16 cellular contexts compared by ENCODE assay signal in the genomic region with DNA sequence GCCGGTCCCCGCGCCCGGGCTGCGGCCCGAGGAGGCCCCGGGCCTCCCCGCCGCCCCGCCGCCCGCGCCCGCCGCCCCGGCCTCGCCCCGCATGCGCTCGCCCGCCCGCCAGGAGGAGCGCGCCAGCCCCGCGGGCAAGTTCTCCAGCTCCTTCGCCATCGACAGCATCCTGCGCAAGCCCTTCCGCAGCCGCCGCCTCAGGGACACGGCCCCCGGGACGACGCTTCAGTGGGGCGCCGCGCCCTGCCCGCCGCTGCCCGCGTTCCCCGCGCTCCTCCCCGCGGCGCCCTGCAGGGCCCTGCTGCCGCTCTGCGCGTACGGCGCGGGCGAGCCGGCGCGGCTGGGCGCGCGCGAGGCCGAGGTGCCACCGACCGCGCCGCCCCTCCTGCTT. TPM values are rescaled to one million over a fixed set of nuclear protein-coding genes. Genes with fewer than 3 reads are reported as not detected.
DNase-seq lines count a peak whose midpoint lies in the region; ATAC-seq, FAIRE-seq and TF ChIP-seq lines count a peak whose summit lies in the region.
"Had no signal": no experiment of that assay in that cellular context is flagged by ENCODE, and none has a peak within 500 bp of the region (broad histone marks: within the 10 kb centered on the region; RNA-seq: fewer than 3 reads in every experiment).

No MANE protein-coding gene starts in this region.

- BruUV-seq in HepG2 (replicated peaks; lab: Mats Ljungman, UMichigan): no TSS peak

- in situ Hi-C loops in HepG2 (cut with HindIII; ENCODE audit: extremely low pct_ligation_motif_present, low pct_unique_long_range_greater_than_20kb): loop anchor here (5.0 kb wide), 2 partner anchors 46 to 256 kb away; no protein-coding TSS in a partner anchor
- in situ Hi-C loops in gastrocnemius medialis (cut with MboI; ENCODE audit: low sequenced_read_pairs in 4 of 4): no loop called here

- H3K4me2 ChIP-seq in HepG2 (ENCODE audit: low read depth, low read length) (peak overlapping the region; percentile 98), keratinocyte (ENCODE audit: control insufficient read depth, extremely low read depth, insufficient read depth, low read depth, low read length) (peak overlapping the region; percentile 85)

- peaks cover 15% of the 10 kb centered on the region for H4K20me1 ChIP-seq in HepG2 (ENCODE audit: insufficient read depth, low read length)
- H4K20me1 ChIP-seq in keratinocyte (ENCODE audit: control insufficient read depth, extremely low read depth, insufficient read depth, low read length): no peaks in the 10 kb centered on the region

- H2AFZ ChIP-seq in HepG2 (ENCODE audit: low read length): no peak overlapping the region
- no peak overlapping the region for H2AFZ ChIP-seq in keratinocyte (ENCODE audit: control insufficient read depth, low read length)

- TF ChIP-seq RAD21 in HepG2 (CRISPR knock-in tag; IDR thresholded peaks at IDR 0.05): no peak

- H3K27me3 ChIP-seq in HepG2 (ENCODE audit: control insufficient read depth in 1 of 2, insufficient read depth in 2 of 2, low read length in 2 of 2) (no peaks in the 10 kb centered on the region; a peak in 1 of 5 replicates), right lobe of liver (peaks cover 0 to 13% of the 10 kb centered on the region in 2 donors), bronchial epithelial cell (ENCODE audit: control insufficient read depth, insufficient read depth, low read length) (no peaks in the 10 kb centered on the region), keratinocyte (ENCODE audit: control insufficient read depth, extremely low read depth, insufficient read depth, low read length) (no peaks in the 10 kb centered on the region), vagina (no peaks in the 10 kb centered on the region), gastrocnemius medialis (peaks cover 47 to 74% (median 68%) of the 10 kb centered on the region in 3 donors)

- dilution Hi-C loops in keratinocyte (cut with MboI; ENCODE audit: extremely low pct_ligation_motif_present, low sequenced_read_pairs): no loop called here

- DNase-seq in HepG2 (ENCODE audit: low spot score) (no peak), right lobe of liver (no peak), bronchial epithelial cell (ENCODE audit: low read depth) (no peak), keratinocyte (ENCODE audit: low read depth, low spot score) (no peak), vagina (ENCODE audit: extremely low spot score in 2 of 2) (no peak), gastrocnemius medialis (no peak), caudate nucleus (lab: John Stamatoyannopoulos, UW) (no peak)
- DNase-seq: activated naive CD4-positive, alpha-beta T cell treated with anti-CD3 and anti-CD28 coated beads, Interleukin-2, amount 50 U/mL, for 16 hours; DND-41; heart left ventricle; psoas muscle had no signal

- peak overlapping the region; percentile 98 to 99 (median 98); a peak in 5 of 6 replicates for H3K4me3 ChIP-seq in HepG2 (replicated peaks in 1 of 3; ENCODE audit: insufficient read depth in 1 of 3, low read depth in 2 of 3, low read length in 3 of 3)
- H3K4me3 ChIP-seq in right lobe of liver: no peak overlapping the region
- peak overlapping the region; percentile 81 for H3K4me3 ChIP-seq in bronchial epithelial cell (ENCODE audit: low read depth, low read length)
- H3K4me3 ChIP-seq in keratinocyte (ENCODE audit: control insufficient read depth in 2 of 3, extremely low read depth in 1 of 3, insufficient read depth in 2 of 3, low read depth in 1 of 3, low read length in 3 of 3): peak overlapping the region; percentile 58 to 85 (median 82)
- peak overlapping the region; percentile 40 to 43 for H3K4me3 ChIP-seq in vagina
- H3K4me3 ChIP-seq in gastrocnemius medialis: no peak overlapping the region
- H3K4me3 ChIP-seq: psoas muscle had no signal

- H3K9me1 ChIP-seq in keratinocyte (ENCODE audit: control insufficient read depth, extremely low read depth, insufficient read depth, low read length): no peaks in the 10 kb centered on the region

- TF ChIP-seq CTCF in HepG2 (CRISPR knock-in tag; IDR thresholded peaks at IDR 0.05) (no peak), right lobe of liver (IDR thresholded peaks at IDR 0.05) (no peak), bronchial epithelial cell (IDR thresholded peaks at IDR 0.05; ENCODE audit: insufficient read depth, low read length, severe bottlenecking) (no peak), keratinocyte (optimal IDR thresholded peaks at IDR 0.05 in 1 of 3, IDR thresholded peaks at IDR 0.05 in 1 of 3, conservative IDR thresholded peaks at IDR 0.05 in 1 of 3; ENCODE audit: extremely low read depth in 1 of 3, insufficient read depth in 2 of 3, low read length in 3 of 3) (no peak), vagina (IDR thresholded peaks at IDR 0.05) (no peak), gastrocnemius medialis (IDR thresholded peaks at IDR 0.05 in 4 of 5, conservative IDR thresholded peaks at IDR 0.05 in 1 of 5) (no peak)

- H3K9ac ChIP-seq in HepG2 (ENCODE audit: insufficient read depth, low read depth, low read length) (peak overlapping the region; percentile 99), keratinocyte (ENCODE audit: control insufficient read depth, extremely low read depth, insufficient read depth, low read length) (peak overlapping the region; percentile 83)

- peak overlapping the region; percentile 97 for H3K27ac ChIP-seq in HepG2 (ENCODE audit: extremely low read length, insufficient read depth, low read length)
- H3K27ac ChIP-seq in right lobe of liver: no peak overlapping the region
- no peak overlapping the region for H3K27ac ChIP-seq in keratinocyte (ENCODE audit: control insufficient read depth, insufficient read depth, low read length)
- H3K27ac ChIP-seq in vagina: peak overlapping the region; percentile 65
- H3K27ac ChIP-seq in gastrocnemius medialis: no peak overlapping the region
- H3K27ac ChIP-seq in caudate nucleus (ENCODE audit: low read depth, low read length): no peak overlapping the region
- H3K27ac ChIP-seq: heart left ventricle, psoas muscle had no signal

- TF ChIP-seq POLR2A in HepG2 (IDR thresholded peaks at IDR 0.05; ENCODE audit: insufficient read depth in 1 of 2, low read depth in 2 of 2, low read length in 2 of 2) (no peak), right lobe of liver (IDR thresholded peaks at IDR 0.05) (no peak), vagina (IDR thresholded peaks at IDR 0.05) (no peak), gastrocnemius medialis (IDR thresholded peaks at IDR 0.05) (no peak)

- intact Hi-C loops in HepG2 (cut with micrococcal nuclease; ENCODE audit: unreplicated experiment) (loop anchor here (5.0 kb wide), 2 partner anchors 131 to 181 kb away; no protein-coding TSS in a partner anchor), right lobe of liver (cut with DNase I) (no loop called here), vagina (cut with DNase I) (no loop called here), gastrocnemius medialis (cut with DNase I; ENCODE audit: low total_unique reads) (loop anchor here (5.0 kb wide), 1 partner anchor 69 kb away; no protein-coding TSS in a partner anchor)

- CTCF ChIA-PET in HepG2 (lab: Yijun Ruan, JAX; ENCODE audit: low intra/inter-chr PET ratio, low total read pairs): interaction anchor here (2.7 to 3.6 kb wide), 3 partner anchors 22 to 50 kb away, joined by 10 to 22 read pairs (median 15); no protein-coding TSS in a partner anchor

- H3K9me3 ChIP-seq in HepG2 (ENCODE audit: low read length) (no peaks in the 10 kb centered on the region), right lobe of liver (no peaks in the 10 kb centered on the region), keratinocyte (ENCODE audit: control insufficient read depth, low read depth, low read length) (no peaks in the 10 kb centered on the region), vagina (no peaks in the 10 kb centered on the region), gastrocnemius medialis (no peaks in the 10 kb centered on the region)
- H3K9me3 ChIP-seq: heart left ventricle, psoas muscle had no signal

- H3K36me3 ChIP-seq in HepG2 (replicated peaks in 1 of 2; ENCODE audit: control insufficient read depth in 1 of 2, insufficient read depth in 2 of 2, low read length in 2 of 2) (no peaks in the 10 kb centered on the region), right lobe of liver (no peaks in the 10 kb centered on the region), bronchial epithelial cell (ENCODE audit: control insufficient read depth, insufficient read depth, low read length) (no peaks in the 10 kb centered on the region), keratinocyte (ENCODE audit: control insufficient read depth in 2 of 2, extremely low read depth in 1 of 2, insufficient read depth in 2 of 2, low read length in 2 of 2) (no peaks in the 10 kb centered on the region), vagina (no peaks in the 10 kb centered on the region), gastrocnemius medialis (no peaks in the 10 kb centered on the region)
- H3K36me3 ChIP-seq: heart left ventricle had no signal

- POLR2A ChIA-PET in HepG2 (lab: Yijun Ruan, JAX): interaction anchor here (1.1 to 12.0 kb wide), 12 partner anchors 12 to 477 kb away, joined by 3 to 900 read pairs (median 42); no protein-coding TSS in a partner anchor

- under 1% methylated on average over 43 of the region's 67 CpGs for WGBS in HepG2 (ENCODE audit: low lambda C conversion rate)
- WGBS in right lobe of liver (ENCODE audit: insufficient coverage, low coverage, low lambda C conversion rate, missing lambda C conversion rate): 0% methylated on average over 8 of the region's 67 CpGs

- ATAC-seq in HepG2: no peak
- no peak for ATAC-seq in right lobe of liver
- no peak for ATAC-seq in HG03159 (IDR thresholded peaks at IDR 0.05; ENCODE audit: unreplicated experiment)
- ATAC-seq in gastrocnemius medialis: no peak

- H3K4me1 ChIP-seq in HepG2 (ENCODE audit: insufficient read depth, low read length) (peaks cover 55% of the 10 kb centered on the region), right lobe of liver (peaks cover 0 to 13% (median 2%) of the 10 kb centered on the region in 4 donors), keratinocyte (ENCODE audit: control insufficient read depth, extremely low read depth, insufficient read depth, low read length) (peaks cover 26% of the 10 kb centered on the region), vagina (peaks cover 41% of the 10 kb centered on the region), gastrocnemius medialis (peaks cover 5 to 18% of the 10 kb centered on the region in 2 donors)

- H3K79me2 ChIP-seq in HepG2 (ENCODE audit: insufficient read depth, low read length) (peaks cover 37% of the 10 kb centered on the region), keratinocyte (ENCODE audit: control insufficient read depth, insufficient read depth, low read length) (peaks cover 5% of the 10 kb centered on the region)

- no peak for FAIRE-seq in HepG2 (lab: Jason Lieb, UNC)
- FAIRE-seq in bronchial epithelial cell (lab: Jason Lieb, UNC): no peak
- no peak for FAIRE-seq in keratinocyte (lab: Jason Lieb, UNC)

- TF ChIP-seq EP300 in HepG2 (IDR thresholded peaks at IDR 0.05; ENCODE audit: low read depth in 2 of 2, low read length in 2 of 2) (no peak), HepG2 (CRISPR knock-in tag; IDR thresholded peaks at IDR 0.05; ENCODE audit: borderline replicate concordance) (no peak)

RNA-seq across cellular contexts. Expression of a gene that starts 1.5 kb away (rescaled TPM):
- total RNA-seq in HepG2 (2016; rRNA removed; fragmentation: Illumina TruSeq; extraction: Trizol) (39.2 and 39.8 TPM in 2 replicates), right lobe of liver (1 to 10 TPM in 1 of 6 experiments, under 1 TPM in 5; 0.12 to 4.0 (median 0.23) TPM), bronchial epithelial cell (3.1 and 3.4 TPM in 2 replicates), vagina (6.4 TPM), gastrocnemius medialis (under 1 TPM in 1 of 4 donors, not detected in 3; 0.42 TPM)
- total RNA-seq in HepG2 (2016; cell fraction: cytosol; rRNA removed; fragmentation: Illumina TruSeq; extraction: Trizol; ENCODE audit: low read depth): 15.7 and 16.9 TPM in 2 replicates
- 33.8 and 40.6 TPM in 2 replicates for total RNA-seq in HepG2 (2016; cell fraction: insoluble cytoplasmic fraction; rRNA removed; fragmentation: Illumina TruSeq; extraction: Trizol)
- total RNA-seq in HepG2 (2016; cell fraction: membrane; rRNA removed; fragmentation: Illumina TruSeq; extraction: Trizol): 48.5 and 52.3 TPM in 2 replicates
- 33.3 and 37.9 TPM in 2 replicates for total RNA-seq in HepG2 (2016; cell fraction: nucleus; rRNA removed; fragmentation: Illumina TruSeq; extraction: Trizol)
- polyA plus RNA-seq in HepG2 (2011; rRNA removed) (25.3 and 35.2 TPM in 2 replicates), keratinocyte (2.3 to 5.4 TPM (median 4.2 TPM) in 3 replicates)
- 23.3 and 28.0 TPM in 2 replicates for polyA plus RNA-seq in HepG2 (2011; cell fraction: cytosol; rRNA removed)
- polyA plus RNA-seq in HepG2 (2011; cell fraction: nucleus; rRNA removed): 24.4 and 38.2 TPM in 2 replicates
- polyA plus RNA-seq in HepG2 (2012): 29.4 and 33.5 TPM in 2 replicates
- polyA plus RNA-seq in HepG2 (2016; cell fraction: cytosol; fragmentation: Illumina TruSeq; extraction: Trizol; ENCODE audit: low read depth): 14.0 and 20.5 TPM in 2 replicates
- 80.2 and 86.7 TPM in 2 replicates for polyA plus RNA-seq in HepG2 (2016; cell fraction: insoluble cytoplasmic fraction; fragmentation: Illumina TruSeq; extraction: Trizol; ENCODE audit: low read depth)
- 44.4 and 57.9 TPM in 2 replicates for polyA plus RNA-seq in HepG2 (2016; cell fraction: membrane; fragmentation: Illumina TruSeq; extraction: Trizol; ENCODE audit: low read depth)
- 69.2 and 74.9 TPM in 2 replicates for polyA plus RNA-seq in HepG2 (2016; cell fraction: nucleus; fragmentation: Illumina TruSeq; extraction: Trizol; ENCODE audit: insufficient read depth, low read depth)
- polyA minus RNA-seq in HepG2 (2011; rRNA and poly(A)+ RNA removed; ENCODE audit: low replicate concordance): 8.1 and 73.3 TPM in 2 replicates
- polyA minus RNA-seq in HepG2 (2011; cell fraction: cytosol; rRNA and poly(A)+ RNA removed): 46.4 and 59.0 TPM in 2 replicates
- 48.1 and 66.8 TPM in 2 replicates for polyA minus RNA-seq in HepG2 (2011; cell fraction: nucleus; rRNA and poly(A)+ RNA removed)
- polyA plus RNA-seq in keratinocyte (2011; ENCODE audit: low read depth): 2.7 TPM
- polyA plus RNA-seq in keratinocyte (2011; cell fraction: cytosol; rRNA removed): 3.5 and 5.1 TPM in 2 replicates
- polyA plus RNA-seq in keratinocyte (2011; cell fraction: nucleus; rRNA removed): 6.3 TPM in 2 replicates
- polyA plus RNA-seq in keratinocyte (2012; ENCODE audit: low replicate concordance): 5.9 and 14.4 TPM in 2 replicates
- polyA minus RNA-seq in keratinocyte: 1.6 to 3.9 TPM (median 2.1 TPM) in 3 replicates
- polyA minus RNA-seq in keratinocyte (2011; cell fraction: cytosol; rRNA and poly(A)+ RNA removed): 14.0 TPM
- 2.6 and 4.5 TPM in 2 replicates for polyA minus RNA-seq in keratinocyte (2011; cell fraction: nucleus; rRNA and poly(A)+ RNA removed)
- total RNA-seq: activated CD8-positive, alpha-beta memory T cell treated with anti-CD3 and anti-CD28 coated beads for 36 hours; dermis microvascular lymphatic vessel endothelial cell; heart left ventricle; mononuclear cell; psoas muscle; T-helper 1 cell treated with Interleukin-12 subunit alpha and Interleukin-12 subunit beta and Interleukin-4 antibody, amounts not matched to agents 30 ng/mL and 1 ng/mL, for 36 hours had no signal

Comparison
In these comparisons a context has a peak if more than half of its experiments do, and no peak if none do; other contexts are left out.
1. H3K27ac ChIP-seq: peak in HepG2 (single experiment) and vagina (single experiment); none in right lobe of liver (0 of 3), keratinocyte (single experiment), gastrocnemius medialis (0 of 4) and caudate nucleus (single experiment).
2. H3K4me3 ChIP-seq: peak in HepG2 (3 of 3), bronchial epithelial cell (single experiment), keratinocyte (3 of 3) and vagina (2 of 2); none in right lobe of liver (0 of 3) and gastrocnemius medialis (0 of 4).
3. intact Hi-C loops: an anchor here in HepG2 (5.0 kb wide) and gastrocnemius medialis (5.0 kb wide); none called in right lobe of liver and vagina.